In genomic region chr6:41503841-41504525, GRCh38 we compare ENCODE assay signal across 8 cellular contexts. TPM values are rescaled to one million over a fixed set of nuclear protein-coding genes. Genes with fewer than 3 reads are reported as not detected.
DNase-seq lines count a peak whose midpoint lies in the region; ATAC-seq lines count a peak whose summit lies in the region.

No MANE protein-coding gene starts in this region.

- peak; percentile 22 for DNase-seq in NCI-H748 (lab: John Stamatoyannopoulos, UW; ENCODE audit: unreplicated experiment)
- no peak for DNase-seq in NCI-H748 treated with DMSO at 0.1 percent for 48 hours (lab: John Stamatoyannopoulos, UW)
- DNase-seq in NCI-H69 (lab: John Stamatoyannopoulos, UW): peak; percentile 83
- peak; percentile 88 for DNase-seq in natural killer cell treated with Interleukin-12 subunit alpha and Interleukin-12 subunit beta and Interleukin-15 and Interleukin-18, amount 100 ng/mL, for 72 hours (ENCODE audit: low spot score)
- DNase-seq in SHP77 (lab: John Stamatoyannopoulos, UW): no peak

- H3K4me3 ChIP-seq in esophagus (ENCODE audit: low read depth in 1 of 2, low read length in 2 of 2): peak overlapping the region; percentile 9 to 12

- no peaks in the 10 kb centered on the region for H3K9me3 ChIP-seq in esophagus (ENCODE audit: control insufficient read depth in 2 of 2, insufficient read depth in 1 of 2, low read depth in 1 of 2, low read length in 1 of 2)

- peak overlapping the region; percentile 60 to 93 for H3K27ac Mint-ChIP-seq in natural killer cell treated with Interleukin-12 subunit alpha and Interleukin-12 subunit beta and Interleukin-15 and Interleukin-18, amount 100 ng/mL, for 72 hours

- peak; percentile 72 to 86 for ATAC-seq in natural killer cell treated with Interleukin-12 subunit alpha and Interleukin-12 subunit beta and Interleukin-15 and Interleukin-18, amount 100 ng/mL, for 72 hours
- no peak for ATAC-seq in HG03135 (IDR thresholded peaks at IDR 0.05; ENCODE audit: unreplicated experiment)
- ATAC-seq in GM19467 (IDR thresholded peaks at IDR 0.05; ENCODE audit: unreplicated experiment): no peak

- H3K36me3 Mint-ChIP-seq in natural killer cell treated with Interleukin-12 subunit alpha and Interleukin-12 subunit beta and Interleukin-15 and Interleukin-18, amount 100 ng/mL, for 72 hours: peaks cover 12% of the 10 kb centered on the region

- H3K27me3 Mint-ChIP-seq in natural killer cell treated with Interleukin-12 subunit alpha and Interleukin-12 subunit beta and Interleukin-15 and Interleukin-18, amount 100 ng/mL, for 72 hours: peaks cover 15 to 40% of the 10 kb centered on the region in 2 donors

- H3K36me3 ChIP-seq in esophagus (ENCODE audit: control insufficient read depth in 2 of 2, insufficient read depth in 2 of 2, low read length in 1 of 2): no peaks in the 10 kb centered on the region

- peak overlapping the region in 1 of 2 donors; percentile 2 for H3K27ac ChIP-seq in esophagus (ENCODE audit: low read depth in 2 of 2, low read length in 1 of 2)

- peaks cover 34 to 52% of the 10 kb centered on the region in 2 donors for H3K4me1 Mint-ChIP-seq in natural killer cell treated with Interleukin-12 subunit alpha and Interleukin-12 subunit beta and Interleukin-15 and Interleukin-18, amount 100 ng/mL, for 72 hours (ENCODE audit: low read depth in 2 of 2)

- no peaks in the 10 kb centered on the region for H3K9me3 Mint-ChIP-seq in natural killer cell treated with Interleukin-12 subunit alpha and Interleukin-12 subunit beta and Interleukin-15 and Interleukin-18, amount 100 ng/mL, for 72 hours

- no peaks in the 10 kb centered on the region for H3K27me3 ChIP-seq in esophagus (ENCODE audit: control insufficient read depth in 1 of 2, insufficient read depth in 2 of 2, low read length in 2 of 2)

- 2 to 3% methylated on average over 50 to 55 of the region's 55 CpGs for WGBS in esophagus, 2 donors

- H3K4me1 ChIP-seq in esophagus (ENCODE audit: control insufficient read depth in 2 of 2, insufficient read depth in 2 of 2, low read length in 1 of 2): peaks cover 6 to 11% of the 10 kb centered on the region in 2 donors

- peak overlapping the region; percentile 88 for H3K4me3 Mint-ChIP-seq in natural killer cell treated with Interleukin-12 subunit alpha and Interleukin-12 subunit beta and Interleukin-15 and Interleukin-18, amount 100 ng/mL, for 72 hours

RNA-seq across cellular contexts. Expression of gene FOXP4, which starts 42.2 kb away (rescaled TPM):
- 1 to 10 TPM; 6.6 to 8.4 TPM for polyA plus RNA-seq in esophagus
- 100 to 1,000 TPM in 1 of 2 donors, 10 to 100 TPM in 1; 52.4 to 110 TPM for total RNA-seq in natural killer cell treated with Interleukin-12 subunit alpha and Interleukin-12 subunit beta and Interleukin-15 and Interleukin-18, amount 100 ng/mL, for 72 hours

Comparison
In these comparisons a context has a peak if more than half of its experiments do, and no peak if none do; other contexts are left out.
1. DNase-seq: peak in NCI-H748 (single experiment), NCI-H69 (single experiment) and natural killer cell treated with Interleukin-12 subunit alpha and Interleukin-12 subunit beta and Interleukin-15 and Interleukin-18, amount 100 ng/mL, for 72 hours (single experiment); none in NCI-H748 treated with DMSO at 0.1 percent for 48 hours (single experiment) and SHP77 (0 of 2).
2. ATAC-seq: peak in natural killer cell treated with Interleukin-12 subunit alpha and Interleukin-12 subunit beta and Interleukin-15 and Interleukin-18, amount 100 ng/mL, for 72 hours (2 of 2); none in HG03135 (single experiment) and GM19467 (single experiment).